Comparison of ENCODE assay signal across 15 cellular contexts in genomic region chr7:122488241-122488640, GRCh38.
DNase-seq lines count a peak whose midpoint lies in the region; ATAC-seq, FAIRE-seq and TF ChIP-seq lines count a peak whose summit lies in the region.
"Had no signal": no experiment of that assay in that cellular context is flagged by ENCODE, and none has a peak within 500 bp of the region (broad histone marks: within the 10 kb centered on the region; RNA-seq: fewer than 3 reads in every experiment).

No MANE protein-coding gene starts in this region.

- no peaks in the 10 kb centered on the region for H4K20me1 ChIP-seq in PC-3 (ENCODE audit: low read length)

- TF ChIP-seq CTCF in PC-3 (conservative IDR thresholded peaks at IDR 0.05; ENCODE audit: low read depth, low read length): no peak
- TF ChIP-seq CTCF in bronchial epithelial cell (IDR thresholded peaks at IDR 0.05; ENCODE audit: insufficient read depth, low read length, severe bottlenecking): no peak
- TF ChIP-seq CTCF in kidney epithelial cell (IDR thresholded peaks at IDR 0.05; ENCODE audit: insufficient read depth, low read length, poor library complexity, severe bottlenecking): no peak

- POLR2A ChIA-PET in PC-3 (lab: Charles Lee; ENCODE audit: unreplicated experiment): no interaction called here

- 0 out of 2 replicates have a peak, but pooled peaks cover 5% of the 10 kb centered on the region for H3K4me1 ChIP-seq in PC-3 (ENCODE audit: insufficient read depth, low read length)
- H3K4me1 ChIP-seq: A549 had no signal

- H3K9me3 ChIP-seq in PC-3 (ENCODE audit: low read length): no peaks in the 10 kb centered on the region
- H3K9me3 ChIP-seq: A549 had no signal

- H3K4me3 ChIP-seq in PC-3 (ENCODE audit: low read length) (no peak overlapping the region), bronchial epithelial cell (ENCODE audit: low read depth, low read length) (no peak overlapping the region), kidney epithelial cell (ENCODE audit: low read depth, low read length) (no peak overlapping the region)
- H3K4me3 ChIP-seq: A549, GM23248 had no signal

- DNase-seq in PC-3 (peak; percentile 24), bronchial epithelial cell (ENCODE audit: low read depth) (no peak), kidney epithelial cell (ENCODE audit: low read depth) (peak; percentile 18), superior temporal gyrus (ENCODE audit: extremely low spot score) (no peak)
- no peak for DNase-seq in stimulated activated CD4-positive, alpha-beta T cell treated with anti-CD3 and anti-CD28 coated beads, Interleukin-4, amount 100 ng/mL, for 24 hours
- no peak for DNase-seq in stimulated activated naive CD8-positive, alpha-beta T cell treated with anti-CD3 and anti-CD28 coated beads, Interleukin-15, Interleukin-2, amounts not matched to agents 100 U/mL and 50 U/mL, for 24 hours
- no peak for DNase-seq in stimulated activated CD4-positive, alpha-beta T cell treated with anti-CD3 and anti-CD28 coated beads, Interleukin-2, amount 100 ng/mL, for 48 hours
- DNase-seq: CD8-positive, alpha-beta T cell; COR-L47; DND-41; GDM1; GM23248; H7; IMR-90 had no signal

- no peaks in the 10 kb centered on the region for H3K79me2 ChIP-seq in PC-3 (ENCODE audit: low read length)

- no peak overlapping the region for H3K27ac ChIP-seq in PC-3 (ENCODE audit: low read length)
- H3K27ac ChIP-seq: A549, GM23248 had no signal

- no peak overlapping the region for H3K4me2 ChIP-seq in PC-3 (ENCODE audit: low read length)
- H3K4me2 ChIP-seq: A549 had no signal

- H3K27me3 ChIP-seq in PC-3 (ENCODE audit: low read length) (no peaks in the 10 kb centered on the region), bronchial epithelial cell (ENCODE audit: control insufficient read depth, insufficient read depth, low read length) (no peaks in the 10 kb centered on the region), kidney epithelial cell (ENCODE audit: control insufficient read depth, insufficient read depth, low read length) (no peaks in the 10 kb centered on the region)

- no peaks in the 10 kb centered on the region for H3K36me3 ChIP-seq in PC-3 (ENCODE audit: low read depth, low read length)
- H3K36me3 ChIP-seq in bronchial epithelial cell (ENCODE audit: control insufficient read depth, insufficient read depth, low read length): no peaks in the 10 kb centered on the region
- no peaks in the 10 kb centered on the region for H3K36me3 ChIP-seq in kidney epithelial cell (ENCODE audit: control insufficient read depth, insufficient read depth, low read length)

- BruUV-seq in PC-3 (replicated peaks; lab: Mats Ljungman, UMichigan): no TSS peak

- FAIRE-seq in bronchial epithelial cell (lab: Jason Lieb, UNC): peak; percentile 32
- FAIRE-seq: A549 had no signal

- no peaks in the 10 kb centered on the region for H3F3A ChIP-seq in PC-3 (ENCODE audit: low read length, unreplicated experiment)

- intact Hi-C loops in PC-3 (cut with micrococcal nuclease): no loop called here

- CTCF ChIA-PET in PC-3 (lab: Charles Lee): interaction anchor here (0.6 kb wide), 1 partner anchor 17 kb away, joined by 3 read pairs; no protein-coding TSS in a partner anchor

- ATAC-seq in PC-3: no peak
- no peak for ATAC-seq in stimulated activated naive CD8-positive, alpha-beta T cell treated with anti-CD3 and anti-CD28 coated beads, Interleukin-15, Interleukin-2, amounts not matched to agents 100 U/mL and 50 U/mL, for 24 hours
- ATAC-seq: A549; CD8-positive, alpha-beta T cell had no signal

- no peak overlapping the region for H3K9ac ChIP-seq in PC-3 (ENCODE audit: low read length)
- H3K9ac ChIP-seq: GM23248 had no signal

- H2AFZ ChIP-seq in PC-3 (ENCODE audit: low read length): no peak overlapping the region
- H2AFZ ChIP-seq: GM23248 had no signal

- H3K9me2 ChIP-seq in PC-3 (replicated peaks; ENCODE audit: low read length): no peaks in the 10 kb centered on the region

Comparison
In these comparisons a context has a peak if more than half of its experiments do, and no peak if none do; other contexts are left out.
1. DNase-seq: peak in PC-3 (single experiment) and kidney epithelial cell (single experiment); none in bronchial epithelial cell (single experiment), superior temporal gyrus (single experiment), stimulated activated CD4-positive, alpha-beta T cell treated with anti-CD3 and anti-CD28 coated beads, Interleukin-4, amount 100 ng/mL, for 24 hours (single experiment), stimulated activated naive CD8-positive, alpha-beta T cell treated with anti-CD3 and anti-CD28 coated beads, Interleukin-15, Interleukin-2, amounts not matched to agents 100 U/mL and 50 U/mL, for 24 hours (single experiment) and stimulated activated CD4-positive, alpha-beta T cell treated with anti-CD3 and anti-CD28 coated beads, Interleukin-2, amount 100 ng/mL, for 48 hours (0 of 2).